8 cellular contexts compared by ENCODE assay signal in genomic region chrX:51495708-51496488, GRCh38. TPM values are rescaled to one million over a fixed set of nuclear protein-coding genes. Genes with fewer than 3 reads are reported as not detected.
DNase-seq lines count a peak whose midpoint lies in the region; ATAC-seq, FAIRE-seq and TF ChIP-seq lines count a peak whose summit lies in the region.
"Not testable (repeated sequence)": the region's sequence is repeated elsewhere in the genome, so short reads cannot be mapped to it uniquely, and the experiment has no call there.

No MANE protein-coding gene starts in this region.

- H3K4me2 ChIP-seq in A549 (peak overlapping the region; percentile 84), astrocyte (ENCODE audit: low read length) (peak overlapping the region; percentile 86)

- TF ChIP-seq POLR2A in A549 (IDR thresholded peaks at IDR 0.05; ENCODE audit: low read length); GM12892 (IDR thresholded peaks at IDR 0.05; ENCODE audit: low read depth, low read length): not testable (repeated sequence)

- H3K4me1 ChIP-seq in A549; HUES6 (ENCODE audit: control insufficient read depth, insufficient read depth, low read length); astrocyte (ENCODE audit: insufficient read depth, low read length); lung (ENCODE audit: control insufficient read depth in 2 of 2, insufficient read depth in 2 of 2, low read length in 2 of 2): not testable (repeated sequence)

- not testable (repeated sequence) for DNase-seq in A549 (ENCODE audit: low read depth in 1 of 2, low spot score in 1 of 2); GM12892 (ENCODE audit: insufficient read length); T-helper 17 cell; lung (ENCODE audit: low spot score); skeletal muscle cell (ENCODE audit: low read depth)
- peak; percentile 15 for DNase-seq in astrocyte (ENCODE audit: low read depth)
- DNase-seq in fibroblast of mammary gland (ENCODE audit: low read depth): peak; percentile 30

- peak; percentile 48 to 62; a peak in 5 of 6 replicates for ATAC-seq in A549
- ATAC-seq in T-helper 17 cell: peak; percentile 25
- peak; percentile 6 for ATAC-seq in lung (ENCODE audit: insufficient read depth, low FRiP score)

- H3K79me2 ChIP-seq in astrocyte (ENCODE audit: insufficient read depth, low read length): peaks cover 19% of the 10 kb centered on the region

- not testable (repeated sequence) for H3K9me3 Mint-ChIP-seq in astrocyte (ENCODE audit: unreplicated experiment)

- not testable (repeated sequence) for H3K9me3 ChIP-seq in A549; HUES6 (ENCODE audit: control insufficient read depth, insufficient read depth, low read depth, low read length); T-helper 17 cell (ENCODE audit: control insufficient read depth, low read length, poor library complexity, severe bottlenecking); astrocyte (ENCODE audit: insufficient read depth, low read depth, low read length); lung (ENCODE audit: control insufficient read depth in 2 of 2, insufficient read depth in 1 of 2, low read length in 1 of 2)

- not testable (repeated sequence) for H3K27me3 Mint-ChIP-seq in T-helper 17 cell; astrocyte (ENCODE audit: low read depth, unreplicated experiment)

- H3K4me3 ChIP-seq in A549: peak overlapping the region; percentile 70
- H3K4me3 ChIP-seq in HUES6 (ENCODE audit: low read depth, low read length): peak overlapping the region; percentile 88
- peak overlapping the region; percentile 70 for H3K4me3 ChIP-seq in astrocyte (ENCODE audit: insufficient read depth, low read depth, low read length)
- peak overlapping the region; percentile 51 for H3K4me3 ChIP-seq in fibroblast of mammary gland (ENCODE audit: control insufficient read depth, low read depth, low read length)
- H3K4me3 ChIP-seq in lung: peak overlapping the region; percentile 52
- peak overlapping the region; percentile 59 for H3K4me3 ChIP-seq in skeletal muscle cell (ENCODE audit: low read depth, low read length)

- TF ChIP-seq CTCF in A549 (IDR thresholded peaks at IDR 0.05); astrocyte (IDR thresholded peaks at IDR 0.05; ENCODE audit: insufficient read depth, low read depth, low read length); fibroblast of mammary gland (conservative IDR thresholded peaks at IDR 0.05; ENCODE audit: control insufficient read depth, insufficient read depth, low read depth, low read length); lung (IDR thresholded peaks at IDR 0.05; ENCODE audit: control extremely low read depth, extremely low read depth): not testable (repeated sequence)

- FAIRE-seq in A549 (lab: Jason Lieb, UNC): not testable (repeated sequence)
- peak; percentile 68 for FAIRE-seq in GM12892 (lab: Jason Lieb, UNC)
- FAIRE-seq in astrocyte (lab: Jason Lieb, UNC): peak; percentile 98

- H3K4me1 Mint-ChIP-seq in T-helper 17 cell; astrocyte (ENCODE audit: low read depth, unreplicated experiment): not testable (repeated sequence)

- H3K9ac ChIP-seq in HUES6 (ENCODE audit: low read length): peak overlapping the region; percentile 81
- peak overlapping the region; percentile 78 for H3K9ac ChIP-seq in astrocyte (ENCODE audit: low read length)

- H3K4me3 Mint-ChIP-seq in T-helper 17 cell (peak overlapping the region; percentile 89), astrocyte (ENCODE audit: unreplicated experiment) (peak overlapping the region; percentile 88)

- POLR2A ChIA-PET in A549 (lab: Yijun Ruan, JAX): interaction anchor here (1.0 kb wide), 1 partner anchor 8 kb away, joined by 5 read pairs; no protein-coding TSS in a partner anchor

- H3K27ac Mint-ChIP-seq in T-helper 17 cell: not testable (repeated sequence)
- peak overlapping the region; percentile 47 for H3K27ac Mint-ChIP-seq in astrocyte (ENCODE audit: unreplicated experiment)

- not testable (repeated sequence) for H4K20me1 ChIP-seq in astrocyte (ENCODE audit: insufficient read depth, low read length)

- TF ChIP-seq EP300 in A549 (IDR thresholded peaks at IDR 0.05): not testable (repeated sequence)

- not testable (repeated sequence) for H3K36me3 ChIP-seq in HUES6 (ENCODE audit: control insufficient read depth, insufficient read depth, low read length); astrocyte (ENCODE audit: insufficient read depth, low read length); lung (ENCODE audit: control insufficient read depth in 2 of 2, insufficient read depth in 2 of 2, low read length in 2 of 2)

- peak overlapping the region; percentile 67 to 91; a peak in 5 of 6 replicates for H3K27ac ChIP-seq in A549
- not testable (repeated sequence) for H3K27ac ChIP-seq in HUES6 (ENCODE audit: low read depth, low read length); lung (ENCODE audit: low read depth in 1 of 2, low read length in 1 of 2)
- peak overlapping the region; percentile 50 for H3K27ac ChIP-seq in astrocyte (ENCODE audit: low read depth, low read length)

- not testable (repeated sequence) for H3K36me3 Mint-ChIP-seq in T-helper 17 cell (ENCODE audit: low read depth); astrocyte (ENCODE audit: low read depth, unreplicated experiment)

- not testable (repeated sequence) for TF ChIP-seq RAD21 in A549 (conservative IDR thresholded peaks at IDR 0.05 in 1 of 2, IDR thresholded peaks at IDR 0.05 in 1 of 2)

- H2AFZ ChIP-seq in astrocyte (ENCODE audit: low read depth, low read length): peak overlapping the region; percentile 69

- CTCF ChIA-PET in A549 (lab: Yijun Ruan, JAX): not testable (repeated sequence)

- not testable (repeated sequence) for H3K27me3 ChIP-seq in HUES6 (ENCODE audit: control insufficient read depth, insufficient read depth, low read length); astrocyte (ENCODE audit: insufficient read depth, low read length); lung (ENCODE audit: control insufficient read depth, insufficient read depth)

- WGBS in A549 (ENCODE audit: missing lambda C conversion rate): 49% methylated on average over 33 of the region's 59 CpGs
- WGBS in lung, 2 donors: 2 to 32% methylated on average over 26 to 54 of the region's 59 CpGs

TF ChIP-seq in A549, 52 proteins besides CTCF, POLR2A, EP300 and RAD21:
- 0 out of 2 replicates have a peak, but pooled peaks have one; percentile 33 for TF ChIP-seq E2F6 (IDR thresholded peaks at IDR 0.05; ENCODE audit: borderline replicate concordance, low read depth)

RNA-seq across cellular contexts. Expression of gene NUDT11, which starts 0.5 kb away (rescaled TPM):
- polyA plus RNA-seq in A549 (2011; rRNA removed) (3.0 and 3.3 TPM in 2 replicates), A549 (2017; fragmentation: RNase III; extraction: RNeasy Plus Mini Kit Qiagen cat#74134 plus additional on column Dnase treatment) (2.1 to 2.7 TPM (median 2.5 TPM) in 3 replicates), lung (under 1 TPM; 0.22 to 0.44 TPM)
- 1.6 and 1.8 TPM in 2 replicates for polyA plus RNA-seq in A549 (2012; cell fraction: cytosol; rRNA removed)
- polyA plus RNA-seq in A549 (2012; cell fraction: nucleus; rRNA removed): 0.56 and 0.82 TPM in 2 replicates
- 0.83 and 0.97 TPM in 2 replicates for polyA minus RNA-seq in A549 (2011; rRNA and poly(A)+ RNA removed)
- not detected for polyA plus RNA-seq in GM12892 (2012; ENCODE audit: missing spikeins)
- total RNA-seq in T-helper 17 cell (under 1 TPM; 0.44 to 0.57 TPM), astrocyte (9.9 and 12.7 TPM in 2 replicates), lung (1 to 10 TPM in 1 of 2 donors, under 1 TPM in 1; 0.40 to 3.6 TPM)
